Comparison of ENCODE assay signal across 14 cellular contexts in the genomic region with DNA sequence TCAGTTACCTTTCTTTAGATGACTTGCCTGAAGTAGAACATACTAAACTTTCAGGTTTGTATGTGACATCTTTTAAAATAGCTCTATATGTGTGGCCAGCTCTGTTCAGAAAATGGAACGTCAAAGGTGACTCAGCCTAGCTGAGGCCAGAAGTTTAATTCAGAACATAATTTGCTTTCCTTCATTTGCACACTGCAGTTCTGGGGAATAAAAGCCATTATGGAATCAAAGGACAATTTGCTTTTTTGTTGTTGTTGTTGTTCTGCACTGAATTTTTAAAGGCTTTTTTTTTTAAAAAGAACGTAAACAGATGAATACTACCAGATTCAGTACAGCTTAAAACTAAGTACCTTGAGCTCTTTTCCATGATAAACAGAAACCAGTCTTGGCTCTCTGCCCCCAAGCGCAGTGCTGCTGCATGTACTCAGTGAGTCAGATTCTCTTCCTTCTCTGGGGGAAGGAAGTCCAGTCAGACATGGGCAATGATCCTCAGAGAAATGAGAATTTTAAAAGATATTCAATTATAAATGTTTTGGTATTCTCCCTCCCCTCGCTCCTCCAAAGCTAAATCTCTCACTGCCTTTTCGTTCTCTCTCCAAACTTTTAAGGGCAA.
DNase-seq lines count a peak whose midpoint lies in the region; ATAC-seq and TF ChIP-seq lines count a peak whose summit lies in the region.
"Had no signal": no experiment of that assay in that cellular context is flagged by ENCODE, and none has a peak within 500 bp of the region (broad histone marks: within the 10 kb centered on the region; RNA-seq: fewer than 3 reads in every experiment).

No MANE protein-coding gene starts in this region.

- no peaks in the 10 kb centered on the region for H4K20me1 ChIP-seq in GM23248 (ENCODE audit: insufficient read depth)

- no peak for ATAC-seq in GM18873 (IDR thresholded peaks at IDR 0.05; ENCODE audit: low FRiP score, unreplicated experiment)
- ATAC-seq in heart left ventricle: no peak
- no peak for ATAC-seq in activated CD8-positive, alpha-beta memory T cell treated with anti-CD3 and anti-CD28 coated beads, Interleukin-2, amount 10 ng/mL, durations not matched to agents 7 days and 5 days
- ATAC-seq: activated CD8-positive, alpha-beta T cell treated with anti-CD3 and anti-CD28 coated beads for 36 hours had no signal

- H3K4me3 Mint-ChIP-seq in activated CD8-positive, alpha-beta memory T cell treated with anti-CD3 and anti-CD28 coated beads, Interleukin-2, amount 10 ng/mL, durations not matched to agents 7 days and 5 days: no peak overlapping the region
- H3K4me3 Mint-ChIP-seq: activated CD8-positive, alpha-beta T cell treated with anti-CD3 and anti-CD28 coated beads for 36 hours; nephron progenitor cell had no signal

- H3K4me2 ChIP-seq in GM23248 (ENCODE audit: unreplicated experiment): peak overlapping the region; percentile 36

- WGBS in GM23248 (ENCODE audit: low coverage in 1 of 2, low lambda C conversion rate in 2 of 2, missing lambda C conversion rate in 2 of 2), 2 experiments: 1 to 2% methylated on average over 5 of the region's 5 CpGs
- WGBS in heart left ventricle, 4 donors: 73 to 81% (median 77%) methylated on average over 5 of the region's 5 CpGs

- intact Hi-C loops in posterior vena cava (cut with DNase I) (no loop called here), heart left ventricle (cut with DNase I) (no loop called here)

- no peaks in the 10 kb centered on the region for H3K27me3 Mint-ChIP-seq in activated CD8-positive, alpha-beta memory T cell treated with anti-CD3 and anti-CD28 coated beads, Interleukin-2, amount 10 ng/mL, durations not matched to agents 7 days and 5 days
- H3K27me3 Mint-ChIP-seq: activated CD8-positive, alpha-beta T cell treated with anti-CD3 and anti-CD28 coated beads for 36 hours had no signal

- no peaks in the 10 kb centered on the region for H3K79me2 ChIP-seq in GM23248 (ENCODE audit: insufficient read depth)

- peak overlapping the region; percentile 48 for H3K4me3 ChIP-seq in GM23248
- no peak overlapping the region for H3K4me3 ChIP-seq in heart left ventricle
- H3K4me3 ChIP-seq: thoracic aorta had no signal

- peaks cover 21% of the 10 kb centered on the region for H3K9me3 Mint-ChIP-seq in activated CD8-positive, alpha-beta memory T cell treated with anti-CD3 and anti-CD28 coated beads, Interleukin-2, amount 10 ng/mL, durations not matched to agents 7 days and 5 days (ENCODE audit: low read depth)
- H3K9me3 Mint-ChIP-seq: nephron progenitor cell had no signal

- H3K27me3 ChIP-seq in GM23248 (replicated peaks; ENCODE audit: insufficient read depth): no peaks in the 10 kb centered on the region
- H3K27me3 ChIP-seq in heart left ventricle: no peaks in the 10 kb centered on the region

- no peak overlapping the region for H3K9ac ChIP-seq in GM23248

- H2AFZ ChIP-seq in GM23248: peak overlapping the region; percentile 34

- DNase-seq in GM23248 (peak; percentile 86), fibroblast of the conjunctiva (ENCODE audit: low read depth) (peak; percentile 72), posterior vena cava (ENCODE audit: low spot score) (peak; percentile 84), heart left ventricle (no peak), OCI-M2 (lab: John Stamatoyannopoulos, UW; ENCODE audit: unreplicated experiment) (no peak)
- DNase-seq in activated CD8-positive, alpha-beta memory T cell treated with anti-CD3 and anti-CD28 coated beads, Interleukin-2, amount 10 ng/mL, durations not matched to agents 7 days and 5 days: no peak
- DNase-seq: ACHN; activated CD8-positive, alpha-beta T cell treated with anti-CD3 and anti-CD28 coated beads for 36 hours; nephron progenitor cell; RPMI8226; stimulated activated CD4-positive, alpha-beta T cell treated with anti-CD3 and anti-CD28 coated beads, Interleukin-12 subunit alpha, Interleukin-12 subunit beta, amount 100 ng/mL, for 4 hours had no signal

- TF ChIP-seq CTCF in heart left ventricle (IDR thresholded peaks at IDR 0.05): no peak

- H3F3A ChIP-seq in GM23248 (ENCODE audit: insufficient read depth): peaks cover 8% of the 10 kb centered on the region; the same call in 1 of the 2 replicates

- no peaks in the 10 kb centered on the region for H3K36me3 ChIP-seq in GM23248 (ENCODE audit: low read depth)
- H3K36me3 ChIP-seq in heart left ventricle: no peaks in the 10 kb centered on the region
- H3K36me3 ChIP-seq: thoracic aorta had no signal

- no peaks in the 10 kb centered on the region for H3K36me3 Mint-ChIP-seq in activated CD8-positive, alpha-beta memory T cell treated with anti-CD3 and anti-CD28 coated beads, Interleukin-2, amount 10 ng/mL, durations not matched to agents 7 days and 5 days

- in situ Hi-C loops in GM23248 (cut with MboI): no loop called here

- CTCF ChIA-PET in activated CD8-positive, alpha-beta memory T cell treated with anti-CD3 and anti-CD28 coated beads, Interleukin-2, amount 10 ng/mL, durations not matched to agents 7 days and 5 days (lab: Charles Lee): no interaction called here

- H3K9me2 ChIP-seq in GM23248 (ENCODE audit: insufficient read depth): no peaks in the 10 kb centered on the region

- no peak for TF ChIP-seq POLR2A in heart left ventricle (IDR thresholded peaks at IDR 0.05)

- no peaks in the 10 kb centered on the region for H3K4me1 Mint-ChIP-seq in activated CD8-positive, alpha-beta memory T cell treated with anti-CD3 and anti-CD28 coated beads, Interleukin-2, amount 10 ng/mL, durations not matched to agents 7 days and 5 days
- H3K4me1 Mint-ChIP-seq: nephron progenitor cell had no signal

- no peak overlapping the region for H3K27ac Mint-ChIP-seq in activated CD8-positive, alpha-beta memory T cell treated with anti-CD3 and anti-CD28 coated beads, Interleukin-2, amount 10 ng/mL, durations not matched to agents 7 days and 5 days
- H3K27ac Mint-ChIP-seq: activated CD8-positive, alpha-beta T cell treated with anti-CD3 and anti-CD28 coated beads for 36 hours; nephron progenitor cell had no signal

- no peak overlapping the region for H3K27ac ChIP-seq in GM23248
- H3K27ac ChIP-seq in angular gyrus (ENCODE audit: low read depth, low read length): peak overlapping the region; percentile 78
- H3K27ac ChIP-seq in heart left ventricle: peak overlapping the region in 1 of 12 donors; percentile 50
- H3K27ac ChIP-seq: thoracic aorta had no signal

- peaks cover 11% of the 10 kb centered on the region; the same call in 1 of the 2 replicates for H3K4me1 ChIP-seq in GM23248 (ENCODE audit: insufficient read depth)
- no peaks in the 10 kb centered on the region for H3K4me1 ChIP-seq in heart left ventricle

- H3K9me3 ChIP-seq in GM23248 (ENCODE audit: low read depth) (no peaks in the 10 kb centered on the region), heart left ventricle (peaks cover 0 to 6% (median 0%) of the 10 kb centered on the region in 12 donors)
- H3K9me3 ChIP-seq: thoracic aorta had no signal

Comparison
In these comparisons a context has a peak if more than half of its experiments do, and no peak if none do; other contexts are left out.
1. DNase-seq: peak in GM23248 (single experiment), fibroblast of the conjunctiva (single experiment) and posterior vena cava (single experiment); none in heart left ventricle (0 of 5), OCI-M2 (single experiment) and activated CD8-positive, alpha-beta memory T cell treated with anti-CD3 and anti-CD28 coated beads, Interleukin-2, amount 10 ng/mL, durations not matched to agents 7 days and 5 days (single experiment).